8 cellular contexts compared by ENCODE assay signal in the genomic region with DNA sequence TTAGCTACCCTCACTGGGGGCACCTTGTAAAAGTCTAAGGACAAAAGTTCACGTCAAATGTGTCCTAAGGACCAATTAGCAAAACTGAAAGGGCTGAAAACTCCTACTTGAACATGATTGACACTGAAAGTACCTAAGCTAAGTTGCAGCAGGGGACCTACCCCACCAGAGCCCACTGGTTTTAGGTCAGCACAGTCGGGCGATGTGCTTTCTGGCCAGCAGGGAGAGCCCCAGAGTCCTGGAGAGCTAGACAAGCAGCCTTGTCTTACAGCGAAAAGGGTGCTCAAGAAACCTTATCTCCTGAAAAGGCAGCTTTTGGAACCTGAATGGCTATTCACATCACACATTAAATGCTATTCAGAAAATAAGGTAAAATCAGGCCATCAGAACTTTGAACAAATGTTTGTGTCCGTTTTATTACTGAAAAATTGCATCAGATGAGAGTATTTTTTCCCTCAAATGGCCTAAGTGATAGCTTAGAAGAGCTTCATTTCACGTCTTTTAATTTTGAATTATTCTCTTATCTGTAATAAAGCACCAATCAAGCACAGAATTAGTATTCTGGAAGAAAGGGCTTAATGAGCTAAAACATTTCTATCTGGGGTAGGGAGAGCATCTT.
A peak's percentile ranks its signal among the peaks of the same experiment; 100 is the strongest.
DNase-seq lines count a peak whose midpoint lies in the region; ATAC-seq lines count a peak whose summit lies in the region.

No MANE protein-coding gene starts in this region.

- ATAC-seq in GM19468 (IDR thresholded peaks at IDR 0.05; ENCODE audit: extremely low read depth, unreplicated experiment) = peak; percentile 75
- peak; percentile 76 for ATAC-seq in stimulated activated naive CD8-positive, alpha-beta T cell treated with anti-CD3 and anti-CD28 coated beads, Interleukin-15, Interleukin-2, amounts not matched to agents 100 U/mL and 50 U/mL, for 24 hours

- H3K27me3 ChIP-seq in BLaER1 (no peaks in the 10 kb centered on the region), iPS DF 6.9 (ENCODE audit: control insufficient read depth, insufficient read depth, low read length) (no peaks in the 10 kb centered on the region)

- H4K20me1 ChIP-seq in BLaER1 = no peaks in the 10 kb centered on the region

- no peak overlapping the region for H3K4me3 ChIP-seq in BLaER1
- H3K4me3 ChIP-seq in iPS DF 6.9 (ENCODE audit: low read length) = no peak overlapping the region

- WGBS in iPS DF 6.9 (ENCODE audit: insufficient coverage, insufficient read length) = no CpG with 5 or more reads among the region's 6 CpGs

- H3K36me3 ChIP-seq in BLaER1 = peaks cover under 1% of the 10 kb centered on the region; the same call in 1 of the 2 replicates
- no peaks in the 10 kb centered on the region for H3K36me3 ChIP-seq in iPS DF 6.9 (ENCODE audit: control insufficient read depth, insufficient read depth, low read length)

- H3K4me1 ChIP-seq in BLaER1 (peaks cover 34% of the 10 kb centered on the region), iPS DF 6.9 (ENCODE audit: control insufficient read depth, insufficient read depth, low read length) (no peaks in the 10 kb centered on the region)

- peak; percentile 4 for DNase-seq in NCI-H226
- peak; percentile 32 for DNase-seq in activated T-cell treated with anti-CD3 and anti-CD28 coated beads for 24 hours (ENCODE audit: low read depth)
- peak; percentile 41 for DNase-seq in iPS DF 6.9 (ENCODE audit: low read depth, low spot score)
- DNase-seq in stimulated activated naive CD8-positive, alpha-beta T cell treated with anti-CD3 and anti-CD28 coated beads, Interleukin-15, Interleukin-2, amounts not matched to agents 100 U/mL and 50 U/mL, for 24 hours = peak; percentile 57
- DNase-seq in NCI-H2171 (lab: John Stamatoyannopoulos, UW) = no peak
- DNase-seq in inferior parietal cortex (ENCODE audit: extremely low spot score) = no peak

- no peak overlapping the region for H3K9ac ChIP-seq in BLaER1

- peaks cover 52% of the 10 kb centered on the region for H3K9me3 ChIP-seq in BLaER1
- no peaks in the 10 kb centered on the region; the same call in 1 of the 2 replicates for H3K9me3 ChIP-seq in iPS DF 6.9 (ENCODE audit: control insufficient read depth, insufficient read depth, low read length)

- H3K27ac ChIP-seq in BLaER1 (0 out of 2 replicates have a peak overlapping the region, but pooled peaks have one; percentile 91), iPS DF 6.9 (ENCODE audit: low read length) (no peak overlapping the region)

- H3K4me2 ChIP-seq in BLaER1 = peak overlapping the region; percentile 79

Comparison
In these comparisons a context has a peak if more than half of its experiments do, and no peak if none do; other contexts are left out.
1. DNase-seq: peak in NCI-H226 (single experiment), activated T-cell treated with anti-CD3 and anti-CD28 coated beads for 24 hours (single experiment), iPS DF 6.9 (single experiment) and stimulated activated naive CD8-positive, alpha-beta T cell treated with anti-CD3 and anti-CD28 coated beads, Interleukin-15, Interleukin-2, amounts not matched to agents 100 U/mL and 50 U/mL, for 24 hours (single experiment); none in NCI-H2171 (single experiment) and inferior parietal cortex (single experiment).